Comparison of ENCODE assay signal across 30 cellular contexts in the genomic region with DNA sequence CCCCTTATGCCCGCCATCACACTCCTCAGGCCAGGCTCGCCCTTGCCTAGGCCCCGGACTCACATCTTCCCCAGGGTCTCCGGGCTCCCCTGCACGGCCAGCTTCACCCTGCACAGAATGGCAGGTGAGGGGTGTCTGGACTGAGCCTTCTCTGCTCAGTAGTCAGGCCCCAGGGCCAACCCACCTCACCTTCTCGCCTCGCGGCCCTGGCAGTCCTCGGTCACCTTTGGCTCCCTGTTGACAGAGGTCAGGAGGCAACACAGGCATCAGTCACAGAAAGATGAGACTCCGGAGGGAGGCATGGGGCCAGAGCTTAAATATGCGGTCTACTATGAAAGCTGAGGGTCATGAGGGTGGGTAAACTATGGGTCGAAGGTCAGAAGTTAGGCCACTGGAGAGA. TPM values are rescaled to one million over a fixed set of nuclear protein-coding genes. Genes with fewer than 3 reads are reported as not detected.
"Had no signal": no experiment of that assay in that cellular context is flagged by ENCODE, and none has a peak within 500 bp of the region (broad histone marks: within the 10 kb centered on the region; RNA-seq: fewer than 3 reads in every experiment).

No MANE protein-coding gene starts in this region.

- H3K9me3 ChIP-seq: colonic mucosa, esophagus squamous epithelium, gastrocnemius medialis, heart right ventricle, left lung, lower lobe of right lung, mucosa of descending colon had no signal

- H3K4me3 ChIP-seq: colonic mucosa, esophagus squamous epithelium, gastrocnemius medialis, heart right ventricle, left lung, lower lobe of right lung, mucosa of descending colon had no signal

- H3K27me3 ChIP-seq: colonic mucosa, esophagus squamous epithelium, gastrocnemius medialis, heart right ventricle, left lung had no signal

- ATAC-seq: effector memory CD8-positive, alpha-beta T cell; esophagus mucosa; gastrocnemius medialis; heart right ventricle; left cardiac atrium; left lung; left ventricle myocardium superior; lower lobe of right lung; mucosa of descending colon had no signal

- H3K27ac ChIP-seq: colonic mucosa, epithelial cell of prostate, esophagus squamous epithelium, gastrocnemius medialis, heart right ventricle, left lung, lower lobe of right lung had no signal

- H3K36me3 ChIP-seq: colonic mucosa, left lung, lower lobe of right lung had no signal

- H3K4me1 ChIP-seq: colonic mucosa, esophagus squamous epithelium, gastrocnemius medialis, heart right ventricle, left lung, lower lobe of right lung had no signal

- DNase-seq: colonic mucosa; cortex of kidney; effector CD8-positive, alpha-beta T cell; effector memory CD8-positive, alpha-beta T cell; endodermal cell; erythroblast; esophagus squamous epithelium; foreskin melanocyte; gastrocnemius medialis; glutamatergic neuron; head of caudate nucleus; heart right ventricle; hippocampal formation; left cardiac atrium; left ventricle myocardium superior; lower lobe of right lung; mesenchymal stem cell; mucosa of descending colon had no signal

RNA-seq across cellular contexts. Expression of a gene that starts 8.4 kb away (rescaled TPM):
- total RNA-seq: colonic mucosa, dermis microvascular lymphatic vessel endothelial cell, endodermal cell, gastrocnemius medialis, left cardiac atrium, lung microvascular endothelial cell, mesenteric fat pad had no signal

RNA-seq across cellular contexts. Expression of a gene that starts 49.6 kb away (rescaled TPM):
- total RNA-seq: esophagus mucosa, esophagus squamous epithelium, gastrocnemius medialis, glomerular endothelial cell, heart right ventricle, kidney epithelial cell, left cardiac atrium, left lung, left ventricle myocardium superior, lower leg skin, lower lobe of right lung, lung microvascular endothelial cell, mesenteric fat pad, mesothelial cell of epicardium, myocyte had no signal
- polyA plus RNA-seq: heart right ventricle, keratinocyte had no signal
